ENCODE assay signal across 2 cellular contexts in genomic region chr14:61724133-61724532, GRCh38.
TF ChIP-seq lines count a peak whose summit lies in the region.

No MANE protein-coding gene starts in this region.

TF ChIP-seq in HepG2, 621 proteins besides CTCF, POLR2A, EP300 and RAD21:
- TF ChIP-seq KDM5B (CRISPR knock-in tag; IDR thresholded peaks at IDR 0.05; ENCODE audit: borderline replicate concordance) (no peak), ZNF331 (CRISPR knock-in tag; IDR thresholded peaks at IDR 0.05) (no peak), PHF8 (CRISPR knock-in tag; IDR thresholded peaks at IDR 0.05) (no peak), HNRNPK (IDR thresholded peaks at IDR 0.05; ENCODE audit: low read depth, low read length, poor library complexity, severe bottlenecking) (peak; percentile 69), ZNF350 (CRISPR knock-in tag; IDR thresholded peaks at IDR 0.05; ENCODE audit: borderline replicate concordance, low read depth) (no peak), ZNF770 (CRISPR knock-in tag; IDR thresholded peaks at IDR 0.05) (no peak)

TF ChIP-seq in IMR-90, 13 proteins besides CTCF, POLR2A, EP300 and RAD21:
- no peak for TF ChIP-seq FOS (IDR thresholded peaks at IDR 0.05; ENCODE audit: low read depth, low read length)
- no peak for TF ChIP-seq MAZ (IDR thresholded peaks at IDR 0.05; ENCODE audit: borderline replicate concordance, low read depth, low read length)
- no peak for TF ChIP-seq MAFK (IDR thresholded peaks at IDR 0.05; ENCODE audit: low read depth, low read length)
- no peak for TF ChIP-seq CEBPB (IDR thresholded peaks at IDR 0.05; ENCODE audit: low read depth, low read length)
- no peak for TF ChIP-seq RFX5 (IDR thresholded peaks at IDR 0.05; ENCODE audit: low read depth, low read length)
- no peak for TF ChIP-seq NFE2L2 (IDR thresholded peaks at IDR 0.05; ENCODE audit: low read depth, low read length)
TF ChIP-seq in IMR-90: peak in this region for 0.
